14 cellular contexts compared by ENCODE assay signal in the genomic region with DNA sequence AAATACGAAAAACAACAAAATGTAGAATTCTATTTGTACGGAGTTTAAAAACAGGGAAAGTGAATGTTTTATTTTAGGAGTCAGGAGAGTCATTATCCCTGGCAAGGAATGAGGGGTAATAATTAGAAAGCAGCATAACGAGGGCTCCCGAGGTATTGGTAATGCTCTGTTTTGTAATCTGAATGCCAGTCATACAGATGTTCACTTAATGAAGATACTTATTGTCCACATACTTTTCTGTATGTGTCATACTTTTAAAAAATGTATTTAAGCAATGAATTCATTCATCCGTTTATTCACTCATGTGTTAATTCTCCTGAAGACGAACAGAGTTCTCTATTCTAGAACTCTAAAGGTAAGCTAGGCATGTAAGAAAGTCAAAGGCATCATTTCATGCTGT.
"Had no signal": no experiment of that assay in that cellular context is flagged by ENCODE, and none has a peak within 500 bp of the region (broad histone marks: within the 10 kb centered on the region; RNA-seq: fewer than 3 reads in every experiment).

No MANE protein-coding gene starts in this region.

- H3K4me3 ChIP-seq: adrenal gland, colonic mucosa, lung, spleen, testis had no signal

- H3K36me3 ChIP-seq: adrenal gland, colonic mucosa, spleen had no signal

- ATAC-seq: sciatic nerve; stimulated activated memory B cell treated with anti-CD40 and anti-IgM and Interleukin-4, amounts not matched to agents 10 μg/mL and 1 μg/mL and 100 μg/mL, for 72 hours had no signal

- H3K27ac ChIP-seq: adrenal gland, colonic mucosa, spleen, testis had no signal

- H3K9me3 ChIP-seq: adrenal gland, colonic mucosa, spleen, testis had no signal

- DNase-seq: activated CD8-positive, alpha-beta memory T cell treated with anti-CD3 and anti-CD28 coated beads for 24 hours; activated gamma-delta T cell; adrenal gland; central memory CD4-positive, alpha-beta T cell; colonic mucosa; endodermal cell; midbrain; spleen; stimulated activated CD4-positive, alpha-beta T cell treated with anti-CD3 and anti-CD28 coated beads, Interleukin-4, amount 100 ng/mL, for 4 hours; T1000; testis had no signal

- H3K4me1 ChIP-seq: colonic mucosa, testis had no signal

- H3K27me3 ChIP-seq: adrenal gland, colonic mucosa, spleen, testis had no signal
